Comparison of ENCODE assay signal across 1 cellular context in genomic region chr1:44721521-44722361, GRCh38.
TF ChIP-seq lines count a peak whose summit lies in the region.

No MANE protein-coding gene starts in this region.

TF ChIP-seq in WTC11, 78 proteins besides CTCF, POLR2A, EP300 and RAD21 (continued from another document):
- TF ChIP-seq ZNF281 (CRISPR knock-in tag; IDR thresholded peaks at IDR 0.05) (peak; percentile 81), HMGXB4 (CRISPR knock-in tag; IDR thresholded peaks at IDR 0.05) (no peak), MYBL2 (CRISPR knock-in tag; IDR thresholded peaks at IDR 0.05) (peak; percentile 87), ZNF532 (CRISPR knock-in tag; IDR thresholded peaks at IDR 0.05; ENCODE audit: borderline replicate concordance) (peak; percentile 100), ZNF138 (CRISPR knock-in tag; conservative IDR thresholded peaks at IDR 0.05) (no peak), SMAD4 (CRISPR knock-in tag; IDR thresholded peaks at IDR 0.05) (peak; percentile 88), ATF6 (CRISPR knock-in tag; IDR thresholded peaks at IDR 0.05) (no peak), ATF2 (CRISPR knock-in tag; IDR thresholded peaks at IDR 0.05; ENCODE audit: borderline replicate concordance, low read depth) (0 out of 2 replicates have a peak, but pooled peaks have one; percentile 42), E2F5 (CRISPR knock-in tag; IDR thresholded peaks at IDR 0.05) (0 out of 2 replicates have a peak, but pooled peaks have one; percentile 52), GTF2I (CRISPR knock-in tag; conservative IDR thresholded peaks at IDR 0.05) (peak; percentile 69; the same call in 1 of the 2 replicates), CDX4 (CRISPR knock-in tag; IDR thresholded peaks at IDR 0.05; ENCODE audit: borderline replicate concordance) (peak; percentile 78; the same call in 1 of the 2 replicates), SMAD3 (CRISPR knock-in tag; IDR thresholded peaks at IDR 0.05; ENCODE audit: borderline replicate concordance) (peak; percentile 96), ERG (CRISPR knock-in tag; IDR thresholded peaks at IDR 0.05) (peak; percentile 100), TCF7 (CRISPR knock-in tag; IDR thresholded peaks at IDR 0.05; ENCODE audit: low read depth) (0 out of 2 replicates have a peak, but pooled peaks have one; percentile 69), NR2C2 (CRISPR knock-in tag; IDR thresholded peaks at IDR 0.05) (no peak), OVOL2 (CRISPR knock-in tag; IDR thresholded peaks at IDR 0.05; ENCODE audit: borderline replicate concordance) (no peak), FOXK1 (CRISPR knock-in tag; IDR thresholded peaks at IDR 0.05) (peak; percentile 78), NFE2L1 (CRISPR knock-in tag; IDR thresholded peaks at IDR 0.05) (peak; percentile 92), JUN (CRISPR knock-in tag; IDR thresholded peaks at IDR 0.05) (peak; percentile 91), ETV6 (CRISPR knock-in tag; IDR thresholded peaks at IDR 0.05) (peak; percentile 91), HMGA2 (CRISPR knock-in tag; IDR thresholded peaks at IDR 0.05) (no peak), FOXP4 (CRISPR knock-in tag; IDR thresholded peaks at IDR 0.05) (peak; percentile 76; the same call in 1 of the 2 replicates), MAX (CRISPR knock-in tag; IDR thresholded peaks at IDR 0.05) (peak; percentile 62; the same call in 1 of the 2 replicates), ATF3 (CRISPR knock-in tag; conservative IDR thresholded peaks at IDR 0.05) (peak; percentile 86)
